In the genomic region with DNA sequence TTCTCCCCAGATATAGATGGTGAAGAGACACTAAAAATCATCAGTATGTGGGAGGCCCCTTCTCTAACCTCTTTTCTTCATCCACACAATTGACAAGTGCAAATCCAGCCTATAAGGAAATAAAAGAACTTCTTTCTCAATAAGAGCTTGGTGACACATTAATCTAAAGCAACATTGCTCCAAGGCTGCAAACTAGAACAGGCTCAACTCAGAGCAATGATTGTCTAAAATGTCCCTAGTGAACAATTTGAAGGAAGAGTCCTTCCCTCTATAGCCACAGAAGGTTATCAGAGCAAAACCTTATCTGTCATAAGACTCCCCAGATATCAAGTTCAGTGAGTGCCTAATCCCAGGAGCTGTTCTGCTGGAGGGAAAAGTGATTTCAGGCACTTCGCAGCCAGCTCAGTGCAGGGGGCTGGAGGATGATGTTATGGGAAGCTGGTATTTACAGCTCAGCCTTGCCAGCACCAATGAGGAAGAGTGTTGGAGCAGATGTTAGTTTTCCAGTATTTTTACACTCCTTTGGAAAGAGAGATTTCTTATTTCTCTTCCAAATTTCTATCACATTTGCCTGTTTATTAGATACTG, we compare ENCODE assay signal across 13 cellular contexts.
A peak's percentile ranks its signal among the peaks of the same experiment; 100 is the strongest.
DNase-seq lines count a peak whose midpoint lies in the region; ATAC-seq and TF ChIP-seq lines count a peak whose summit lies in the region.
"Had no signal": no experiment of that assay in that cellular context is flagged by ENCODE, and none has a peak within 500 bp of the region (broad histone marks: within the 10 kb centered on the region; RNA-seq: fewer than 3 reads in every experiment).

No MANE protein-coding gene starts in this region.

- H3K36me3 ChIP-seq in transverse colon = no peaks in the 10 kb centered on the region
- no peaks in the 10 kb centered on the region for H3K36me3 ChIP-seq in mammary epithelial cell (ENCODE audit: insufficient read depth, low read length)
- H3K36me3 ChIP-seq: prostate gland had no signal

- H3K27ac Mint-ChIP-seq in activated T-cell treated with anti-CD3 and anti-CD28 coated beads, Interleukin-2, amount 50 U/mL, for 72 hours = peak overlapping the region; percentile 45
- peak overlapping the region; percentile 88 for H3K27ac Mint-ChIP-seq in activated T-helper 17 cell treated with anti-CD3 and anti-CD28 coated beads, Interleukin-2, amount 50 U/mL, for 72 hours
- H3K27ac Mint-ChIP-seq: activated naive CD8-positive, alpha-beta T cell treated with anti-CD3 and anti-CD28 coated beads, Interleukin-2, amount 10 ng/mL, durations not matched to agents 7 days and 5 days had no signal

- H3K9me3 Mint-ChIP-seq in activated T-cell treated with anti-CD3 and anti-CD28 coated beads, Interleukin-2, amount 50 U/mL, for 72 hours = no peaks in the 10 kb centered on the region
- H3K9me3 Mint-ChIP-seq in activated T-helper 17 cell treated with anti-CD3 and anti-CD28 coated beads, Interleukin-2, amount 50 U/mL, for 72 hours = no peaks in the 10 kb centered on the region
- H3K9me3 Mint-ChIP-seq: activated naive CD8-positive, alpha-beta T cell treated with anti-CD3 and anti-CD28 coated beads, Interleukin-2, amount 10 ng/mL, durations not matched to agents 7 days and 5 days had no signal

- intact Hi-C loops in left ventricle myocardium superior (cut with micrococcal nuclease) (no loop called here), transverse colon (cut with DNase I; ENCODE audit: low total_unique reads) (no loop called here), mammary epithelial cell (cut with micrococcal nuclease) (no loop called here)

- H3K79me2 ChIP-seq in mammary epithelial cell (ENCODE audit: insufficient read depth, low read length) = peaks cover 98% of the 10 kb centered on the region

- H3K27ac ChIP-seq in transverse colon (peak overlapping the region; percentile 35 to 60 (median 54)), mammary epithelial cell (ENCODE audit: insufficient read depth, low read depth, low read length) (no peak overlapping the region)
- H3K27ac ChIP-seq: prostate gland had no signal

- H3K9me3 ChIP-seq in transverse colon = no peaks in the 10 kb centered on the region
- H3K9me3 ChIP-seq in mammary epithelial cell (replicated peaks; ENCODE audit: insufficient read depth, low read length) = no peaks in the 10 kb centered on the region
- H3K9me3 ChIP-seq: prostate gland had no signal

- dilution Hi-C loops in mammary epithelial cell (cut with HindIII; ENCODE audit: low sequenced_read_pairs) = no loop called here

- H4K20me1 ChIP-seq in mammary epithelial cell (ENCODE audit: insufficient read depth, low read length) = no peaks in the 10 kb centered on the region

- no peak overlapping the region for H3K4me2 ChIP-seq in mammary epithelial cell (ENCODE audit: insufficient read depth, low read depth, low read length)

- no TSS peak for BruUV-seq in mammary epithelial cell (replicated peaks; lab: Mats Ljungman, UMichigan)

- TF ChIP-seq CTCF in transverse colon (IDR thresholded peaks at IDR 0.05) (no peak), mammary epithelial cell (conservative IDR thresholded peaks at IDR 0.05 in 1 of 2, IDR thresholded peaks at IDR 0.05 in 1 of 2; ENCODE audit: extremely low read depth in 1 of 2, insufficient read depth in 1 of 2, low read depth in 1 of 2, low read length in 2 of 2) (no peak)

- peaks cover 91% of the 10 kb centered on the region for H3K4me1 Mint-ChIP-seq in activated T-cell treated with anti-CD3 and anti-CD28 coated beads, Interleukin-2, amount 50 U/mL, for 72 hours (ENCODE audit: low read depth)
- peaks cover 69% of the 10 kb centered on the region for H3K4me1 Mint-ChIP-seq in activated T-helper 17 cell treated with anti-CD3 and anti-CD28 coated beads, Interleukin-2, amount 50 U/mL, for 72 hours

- H3K4me1 ChIP-seq in transverse colon (peaks cover 0 to 54% (median 22%) of the 10 kb centered on the region in 4 donors), mammary epithelial cell (ENCODE audit: insufficient read depth, low read length) (peaks cover 38% of the 10 kb centered on the region)
- H3K4me1 ChIP-seq: prostate gland had no signal

- no peak for TF ChIP-seq POLR2A in transverse colon (IDR thresholded peaks at IDR 0.05)

- peaks cover 2 to 15% of the 10 kb centered on the region in 2 donors for H3K36me3 Mint-ChIP-seq in activated T-cell treated with anti-CD3 and anti-CD28 coated beads, Interleukin-2, amount 50 U/mL, for 72 hours (ENCODE audit: insufficient read depth in 2 of 2)
- peaks cover 55% of the 10 kb centered on the region for H3K36me3 Mint-ChIP-seq in activated T-helper 17 cell treated with anti-CD3 and anti-CD28 coated beads, Interleukin-2, amount 50 U/mL, for 72 hours (ENCODE audit: low read depth)

- TF ChIP-seq EP300 in transverse colon (IDR thresholded peaks at IDR 0.05; ENCODE audit: low read depth) = no peak

- 42 to 43% methylated on average over 1 of the region's 1 CpG for WGBS in transverse colon (ENCODE audit: low coverage in 1 of 2), 2 donors
- WGBS in mammary epithelial cell (ENCODE audit: low coverage, missing lambda C conversion rate) = 100% methylated on average over 1 of the region's 1 CpG

- CTCF ChIA-PET in mammary epithelial cell (lab: Charles Lee; ENCODE audit: low non-redundant PET) = interaction anchor here (0.6 kb wide), 1 partner anchor 228 kb away, joined by 7 read pairs; no protein-coding TSS in a partner anchor

- no peak overlapping the region for H3K4me3 ChIP-seq in transverse colon
- no peak overlapping the region for H3K4me3 ChIP-seq in mammary epithelial cell (replicated peaks in 1 of 3; ENCODE audit: insufficient read depth in 1 of 3, low read depth in 2 of 3, low read length in 3 of 3)
- H3K4me3 ChIP-seq: prostate gland had no signal

- in situ Hi-C loops in transverse colon (cut with MboI; ENCODE audit: low pct_ligation_motif_present in 1 of 4, low pct_unique_long_range_greater_than_20kb in 1 of 4, low sequenced_read_pairs in 3 of 4) = loop anchor here in 2 of 4 donors (10.0 to 25.0 kb wide), 2 partner anchors 489 to 496 kb away; partner anchors contain the start of gene INPP4B (in 2 of the 2)
- in situ Hi-C loops in mammary epithelial cell (cut with MboI; ENCODE audit: low sequenced_read_pairs in 2 of 2) = no loop called here

- no peak overlapping the region for H3K9ac ChIP-seq in mammary epithelial cell (ENCODE audit: insufficient read depth, low read length)

- peak overlapping the region; percentile 37 to 52 for H3K4me3 Mint-ChIP-seq in activated T-cell treated with anti-CD3 and anti-CD28 coated beads, Interleukin-2, amount 50 U/mL, for 72 hours
- peak overlapping the region; percentile 81 for H3K4me3 Mint-ChIP-seq in activated T-helper 17 cell treated with anti-CD3 and anti-CD28 coated beads, Interleukin-2, amount 50 U/mL, for 72 hours
- H3K4me3 Mint-ChIP-seq: activated naive CD8-positive, alpha-beta T cell treated with anti-CD3 and anti-CD28 coated beads, Interleukin-2, amount 10 ng/mL, durations not matched to agents 7 days and 5 days had no signal

- H3K27me3 ChIP-seq in transverse colon (no peaks in the 10 kb centered on the region), mammary epithelial cell (ENCODE audit: insufficient read depth, low read length) (no peaks in the 10 kb centered on the region)

- H2AFZ ChIP-seq in mammary epithelial cell (ENCODE audit: low read depth, low read length) = no peak overlapping the region

- H3K27me3 Mint-ChIP-seq in activated T-cell treated with anti-CD3 and anti-CD28 coated beads, Interleukin-2, amount 50 U/mL, for 72 hours (ENCODE audit: low read depth) = no peaks in the 10 kb centered on the region
- no peaks in the 10 kb centered on the region for H3K27me3 Mint-ChIP-seq in activated T-helper 17 cell treated with anti-CD3 and anti-CD28 coated beads, Interleukin-2, amount 50 U/mL, for 72 hours
- H3K27me3 Mint-ChIP-seq: activated naive CD8-positive, alpha-beta T cell treated with anti-CD3 and anti-CD28 coated beads, Interleukin-2, amount 10 ng/mL, durations not matched to agents 7 days and 5 days had no signal

- no peak for ATAC-seq in activated T-cell treated with anti-CD3 and anti-CD28 coated beads, Interleukin-2, amount 50 U/mL, for 72 hours (replicated peaks in 1 of 2)
- no peak for ATAC-seq in activated T-helper 17 cell treated with anti-CD3 and anti-CD28 coated beads, Interleukin-2, amount 50 U/mL, for 72 hours (replicated peaks)
- ATAC-seq in left ventricle myocardium superior = peak; percentile 66

- no peak for DNase-seq in activated T-cell treated with anti-CD3 and anti-CD28 coated beads, Interleukin-2, amount 50 U/mL, for 72 hours
- DNase-seq in activated T-cell treated with anti-CD3 and anti-CD28 coated beads, Interleukin-2, amount 50 U/mL, for 48 hours = no peak
- DNase-seq in left ventricle myocardium superior (peak; percentile 26), transverse colon (no peak), NCI-H510A treated with DMSO at 0.1 percent for 48 hours (lab: John Stamatoyannopoulos, UW) (no peak), nucleus accumbens (lab: John Stamatoyannopoulos, UW) (no peak), mammary epithelial cell (no peak)
- DNase-seq: activated naive CD8-positive, alpha-beta T cell treated with anti-CD3 and anti-CD28 coated beads, Interleukin-2, amount 10 ng/mL, durations not matched to agents 7 days and 5 days; DMS153; NCI-H1436 treated with DMSO at 0.1 percent for 48 hours; stimulated activated CD4-positive, alpha-beta T cell treated with anti-CD3 and anti-CD28 coated beads, Interleukin-15, amount 100 ng/mL, for 24 hours had no signal
